Comparison of ENCODE assay signal across 19 cellular contexts in the genomic region with DNA sequence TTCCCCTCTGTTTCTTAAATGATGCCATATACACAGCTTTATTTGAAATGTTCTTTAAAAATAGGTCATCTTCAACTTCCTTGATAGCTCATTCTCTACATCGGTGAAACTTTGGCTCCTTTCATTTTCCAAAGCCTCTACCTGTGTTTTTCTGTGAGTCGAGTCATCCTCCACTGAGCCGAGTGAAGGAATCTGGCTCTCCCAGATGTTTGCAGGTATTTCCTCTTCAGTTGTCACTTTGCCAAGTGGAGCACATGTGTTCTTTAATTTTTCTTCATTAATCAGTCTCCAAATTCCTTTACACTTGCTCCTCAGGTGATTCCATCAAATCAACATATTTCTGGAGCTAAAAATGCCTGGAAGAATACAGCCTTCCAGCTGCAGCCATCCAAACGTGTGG.
"Had no signal": no experiment of that assay in that cellular context is flagged by ENCODE, and none has a peak within 500 bp of the region (broad histone marks: within the 10 kb centered on the region; RNA-seq: fewer than 3 reads in every experiment).

No MANE protein-coding gene starts in this region.

- H3K27me3 ChIP-seq: adrenal gland, breast epithelium had no signal

- H3K27ac ChIP-seq: adrenal gland, breast epithelium had no signal

- H3K4me3 ChIP-seq: adrenal gland, breast epithelium had no signal

- H3K9me3 ChIP-seq: adrenal gland, breast epithelium had no signal

- H3K36me3 ChIP-seq: adrenal gland, breast epithelium had no signal

- H3K4me1 ChIP-seq: adrenal gland, breast epithelium had no signal

- DNase-seq: activated CD4-positive, alpha-beta T cell treated with anti-CD3 and anti-CD28 coated beads for 48 hours; activated CD4-positive, alpha-beta T cell treated with anti-CD3 and anti-CD28 coated beads, Interleukin-2, amount 50 U/mL, for 4 hours; activated CD8-positive, alpha-beta memory T cell treated with anti-CD3 and anti-CD28 coated beads, Interleukin-2, amount 50 U/mL, for 48 hours; activated CD8-positive, alpha-beta T cell treated with anti-CD3 and anti-CD28 coated beads, Interleukin-2, amount 10 ng/mL, durations not matched to agents 7 days and 5 days; activated naive CD4-positive, alpha-beta T cell treated with anti-CD3 and anti-CD28 coated beads, Interleukin-2, amount 50 U/mL, for 16 hours; activated naive CD8-positive, alpha-beta T cell treated with anti-CD3 and anti-CD28 coated beads, Interleukin-2, amount 10 ng/mL, durations not matched to agents 7 days and 5 days; activated T-cell treated with anti-CD3 and anti-CD28 coated beads, Interleukin-2, amount 50 U/mL, for 1 hour; adrenal gland; anterior cingulate cortex; Karpas-422; MM.1S; NCI-H1105 treated with DMSO at 0.1 percent for 48 hours; NCI-H1436 treated with DMSO at 0.1 percent for 48 hours; NCI-H187; NCI-H2081; NCI-H446; NCI-H524; SHP77 treated with DMSO at 0.1 percent for 48 hours had no signal
